In genomic region chr7:130277763-130278643, GRCh38 we compare ENCODE assay signal across 9 cellular contexts. TPM values are rescaled to one million over a fixed set of nuclear protein-coding genes. Genes with fewer than 3 reads are reported as not detected.
DNase-seq lines count a peak whose midpoint lies in the region; ATAC-seq and TF ChIP-seq lines count a peak whose summit lies in the region.
"Had no signal": no experiment of that assay in that cellular context is flagged by ENCODE, and none has a peak within 500 bp of the region (broad histone marks: within the 10 kb centered on the region; RNA-seq: fewer than 3 reads in every experiment).

No MANE protein-coding gene starts in this region.

- H3K9me3 ChIP-seq in ovary, result no peaks in the 10 kb centered on the region

- H3K4me3 Mint-ChIP-seq in activated CD8-positive, alpha-beta memory T cell treated with anti-CD3 and anti-CD28 coated beads, Interleukin-2, amount 10 ng/mL, durations not matched to agents 7 days and 5 days, result no peak overlapping the region
- H3K4me3 Mint-ChIP-seq: activated naive CD8-positive, alpha-beta T cell treated with anti-CD3 and anti-CD28 coated beads, Interleukin-2, amount 10 ng/mL, durations not matched to agents 7 days and 5 days had no signal

- H3K27me3 Mint-ChIP-seq in activated CD8-positive, alpha-beta memory T cell treated with anti-CD3 and anti-CD28 coated beads, Interleukin-2, amount 10 ng/mL, durations not matched to agents 7 days and 5 days, result peaks cover 17% of the 10 kb centered on the region

- CTCF ChIA-PET in activated CD8-positive, alpha-beta memory T cell treated with anti-CD3 and anti-CD28 coated beads, Interleukin-2, amount 10 ng/mL, durations not matched to agents 7 days and 5 days (lab: Charles Lee), result interaction anchor here (1.5 kb wide), 1 partner anchor 480 kb away, joined by 3 read pairs; no protein-coding TSS in a partner anchor

- peaks cover 1% of the 10 kb centered on the region for H3K4me1 ChIP-seq in ovary (ENCODE audit: insufficient read depth)

- TF ChIP-seq CTCF in fibroblast of the aortic adventitia (IDR thresholded peaks at IDR 0.05; ENCODE audit: insufficient read depth, low read length) (peak; percentile 67), ovary (IDR thresholded peaks at IDR 0.05) (peak; percentile 20 to 45 (median 40))

- DNase-seq in 8988T (peak; percentile 43), H4 (ENCODE audit: low spot score) (peak; percentile 55), SK-N-DZ (ENCODE audit: low spot score) (peak; percentile 54), fibroblast of the aortic adventitia (ENCODE audit: low read depth) (peak; percentile 79), ovary (peak; percentile 38 to 70 (median 59))
- DNase-seq in activated CD8-positive, alpha-beta memory T cell treated with anti-CD3 and anti-CD28 coated beads, Interleukin-2, amount 10 ng/mL, durations not matched to agents 7 days and 5 days, result no peak
- DNase-seq: activated naive CD8-positive, alpha-beta T cell treated with anti-CD3 and anti-CD28 coated beads, Interleukin-2, amount 10 ng/mL, durations not matched to agents 7 days and 5 days had no signal

- H3K27me3 ChIP-seq in ovary, result no peaks in the 10 kb centered on the region

- no peaks in the 10 kb centered on the region for H3K9me3 Mint-ChIP-seq in activated CD8-positive, alpha-beta memory T cell treated with anti-CD3 and anti-CD28 coated beads, Interleukin-2, amount 10 ng/mL, durations not matched to agents 7 days and 5 days (ENCODE audit: low read depth)
- H3K9me3 Mint-ChIP-seq: activated naive CD8-positive, alpha-beta T cell treated with anti-CD3 and anti-CD28 coated beads, Interleukin-2, amount 10 ng/mL, durations not matched to agents 7 days and 5 days had no signal

- peaks cover 12% of the 10 kb centered on the region for H3K4me1 Mint-ChIP-seq in activated CD8-positive, alpha-beta memory T cell treated with anti-CD3 and anti-CD28 coated beads, Interleukin-2, amount 10 ng/mL, durations not matched to agents 7 days and 5 days

- WGBS in ovary, 3 donors, result 61 to 65% (median 65%) methylated on average over 15 of the region's 15 CpGs

- no peaks in the 10 kb centered on the region for H3K36me3 ChIP-seq in ovary

- no peak for ATAC-seq in GM19395 (IDR thresholded peaks at IDR 0.05; ENCODE audit: unreplicated experiment)
- ATAC-seq in HG02623 (IDR thresholded peaks at IDR 0.05; ENCODE audit: unreplicated experiment), result no peak
- no peak for ATAC-seq in activated CD8-positive, alpha-beta memory T cell treated with anti-CD3 and anti-CD28 coated beads, Interleukin-2, amount 10 ng/mL, durations not matched to agents 7 days and 5 days

- TF ChIP-seq POLR2A in ovary (IDR thresholded peaks at IDR 0.05), result no peak

- no peaks in the 10 kb centered on the region for H3K36me3 Mint-ChIP-seq in activated CD8-positive, alpha-beta memory T cell treated with anti-CD3 and anti-CD28 coated beads, Interleukin-2, amount 10 ng/mL, durations not matched to agents 7 days and 5 days
- H3K36me3 Mint-ChIP-seq: activated naive CD8-positive, alpha-beta T cell treated with anti-CD3 and anti-CD28 coated beads, Interleukin-2, amount 10 ng/mL, durations not matched to agents 7 days and 5 days had no signal

- no peak overlapping the region for H3K27ac ChIP-seq in ovary

- no peak for TF ChIP-seq EP300 in ovary (IDR thresholded peaks at IDR 0.05)

- H3K4me3 ChIP-seq in fibroblast of the aortic adventitia (ENCODE audit: low read depth, low read length) (no peak overlapping the region), ovary (no peak overlapping the region)

- no peak overlapping the region for H3K27ac Mint-ChIP-seq in activated CD8-positive, alpha-beta memory T cell treated with anti-CD3 and anti-CD28 coated beads, Interleukin-2, amount 10 ng/mL, durations not matched to agents 7 days and 5 days
- H3K27ac Mint-ChIP-seq: activated naive CD8-positive, alpha-beta T cell treated with anti-CD3 and anti-CD28 coated beads, Interleukin-2, amount 10 ng/mL, durations not matched to agents 7 days and 5 days had no signal

- intact Hi-C loops in ovary (cut with DNase I), result loop anchor here in 2 of 4 donors (5.0 to 10.0 kb wide), 3 partner anchors 77 to 217 kb away; partner anchors contain the start of gene MEST (in 2 of the 2)

RNA-seq across cellular contexts. Expression of gene CPA2, which starts 11.3 kb away (rescaled TPM):
- total RNA-seq in H4 (2014; rRNA removed; shearing (Covaris generic)), result not detected in 2 replicates
- not detected in 2 replicates for polyA plus RNA-seq in SK-N-DZ (2014; cell fraction: cytosol; rRNA removed)
- polyA plus RNA-seq in SK-N-DZ (2014; cell fraction: nucleus; rRNA removed), result not detected in 2 replicates
- not detected in 2 replicates for total RNA-seq in fibroblast of the aortic adventitia (ENCODE audit: low replicate concordance)
- 1 to 10 TPM in 2 of 7 donors, under 1 TPM in 2, not detected in 3; 0.22 to 3.6 (median 2.1) TPM for total RNA-seq in ovary
- polyA plus RNA-seq in ovary, result under 1 TPM in 1 of 2 donors, not detected in 1; 0.05 TPM
- total RNA-seq in activated CD8-positive, alpha-beta memory T cell treated with anti-CD3 and anti-CD28 coated beads, Interleukin-2, amount 10 ng/mL, durations not matched to agents 7 days and 5 days, result not detected
- total RNA-seq: activated naive CD8-positive, alpha-beta T cell treated with anti-CD3 and anti-CD28 coated beads, Interleukin-2, amount 10 ng/mL, durations not matched to agents 7 days and 5 days had no signal

RNA-seq across cellular contexts. Expression of gene CPA4, which starts 15.0 kb away (rescaled TPM):
- 6.8 and 22.7 TPM in 2 replicates for total RNA-seq in H4 (2014; rRNA removed; shearing (Covaris generic))
- polyA plus RNA-seq in SK-N-DZ (2014; cell fraction: cytosol; rRNA removed), result not detected in 2 replicates
- polyA plus RNA-seq in SK-N-DZ (2014; cell fraction: nucleus; rRNA removed), result 0.21 TPM in 1 of 2 replicates, not detected in the other
- total RNA-seq in fibroblast of the aortic adventitia (ENCODE audit: low replicate concordance), result 7.7 and 29.6 TPM in 2 replicates
- under 1 TPM in 4 of 7 donors, not detected in 3; 0.27 to 0.48 (median 0.33) TPM for total RNA-seq in ovary
- polyA plus RNA-seq in ovary, result 1 to 10 TPM in 1 of 2 donors, under 1 TPM in 1; 0.13 to 1.7 TPM
- total RNA-seq in activated CD8-positive, alpha-beta memory T cell treated with anti-CD3 and anti-CD28 coated beads, Interleukin-2, amount 10 ng/mL, durations not matched to agents 7 days and 5 days, result not detected
- total RNA-seq: activated naive CD8-positive, alpha-beta T cell treated with anti-CD3 and anti-CD28 coated beads, Interleukin-2, amount 10 ng/mL, durations not matched to agents 7 days and 5 days had no signal
